1 cellular context compared by ENCODE assay signal in genomic region chr16:1981398-1981836, GRCh38.
TF ChIP-seq lines count a peak whose summit lies in the region.

NOXO1 (minus strand) TSS chr16:1981469; CDS start chr16:1981179, 290 bp downstream.

TF ChIP-seq in HCT116, 20 proteins besides CTCF, POLR2A, EP300 and RAD21 (continued from another document):
- TF ChIP-seq ELF1 (IDR thresholded peaks at IDR 0.05; ENCODE audit: borderline replicate concordance, low read depth), result no peak
